In genomic region chr11:116533186-116533825, GRCh38 we compare ENCODE assay signal across 20 cellular contexts.
DNase-seq lines count a peak whose midpoint lies in the region; ATAC-seq, FAIRE-seq and TF ChIP-seq lines count a peak whose summit lies in the region.
"Had no signal": no experiment of that assay in that cellular context is flagged by ENCODE, and none has a peak within 500 bp of the region (broad histone marks: within the 10 kb centered on the region; RNA-seq: fewer than 3 reads in every experiment).

No MANE protein-coding gene starts in this region.

- H3K27me3 ChIP-seq in HCT116 (ENCODE audit: insufficient read depth, low read length) (peaks cover 96% of the 10 kb centered on the region), K562 (ENCODE audit: control insufficient read depth in 2 of 2, insufficient read depth in 2 of 2, low read length in 2 of 2) (peaks cover 2 to 56% of the 10 kb centered on the region in 2 experiments; a peak in 3 of 5 replicates), HepG2 (ENCODE audit: control insufficient read depth in 1 of 2, insufficient read depth in 2 of 2, low read length in 2 of 2) (peaks cover 0 to 2% of the 10 kb centered on the region in 2 experiments; a peak in 2 of 5 replicates), sigmoid colon (peaks cover 0 to 17% (median 0%) of the 10 kb centered on the region in 3 donors)
- H3K27me3 ChIP-seq: Peyer's patch had no signal

- H3K9me2 ChIP-seq in HCT116 (ENCODE audit: insufficient read depth) = no peaks in the 10 kb centered on the region

- RAD21 ChIA-PET in HCT116 (lab: Charles Lee; ENCODE audit: low non-redundant PET in 1 of 2, low total read pairs in 2 of 2, uncharacterized antibody in 2 of 2, unreplicated experiment in 2 of 2) = no interaction called here

- TF ChIP-seq CTCF in HCT116 (IDR thresholded peaks at IDR 0.05 in 2 of 3, conservative IDR thresholded peaks at IDR 0.05 in 1 of 3; ENCODE audit: borderline replicate concordance in 1 of 3, insufficient read depth in 1 of 3, low read depth in 2 of 3, low read length in 2 of 3) = peak in 2 of 3 experiments; percentile 5 to 19; a peak in 2 of 6 replicates
- 0 out of 6 replicates have a peak, but pooled peaks of 2 of the 3 experiments have one; percentile 14 to 15 for TF ChIP-seq CTCF in K562 (IDR thresholded peaks at IDR 0.05 in 2 of 3, conservative IDR thresholded peaks at IDR 0.05 in 1 of 3; ENCODE audit: insufficient read depth in 2 of 3, low read depth in 1 of 3, low read length in 3 of 3)
- TF ChIP-seq CTCF in HepG2 (CRISPR knock-in tag; IDR thresholded peaks at IDR 0.05) = no peak
- no peak for TF ChIP-seq CTCF in sigmoid colon (IDR thresholded peaks at IDR 0.05)

- no peaks in the 10 kb centered on the region for H3K79me2 ChIP-seq in HCT116 (ENCODE audit: insufficient read depth, low read length)
- H3K79me2 ChIP-seq in K562 (ENCODE audit: control insufficient read depth, insufficient read depth, low read length) = no peaks in the 10 kb centered on the region
- no peaks in the 10 kb centered on the region for H3K79me2 ChIP-seq in HepG2 (ENCODE audit: insufficient read depth, low read length)

- H2AFZ ChIP-seq in HCT116 (ENCODE audit: low read depth, low read length, poor library complexity, severe bottlenecking) (no peak overlapping the region), K562 (ENCODE audit: low read depth, low read length) (no peak overlapping the region), HepG2 (ENCODE audit: low read length) (no peak overlapping the region)

- H4K20me1 ChIP-seq in HCT116 (ENCODE audit: insufficient read depth) = no peaks in the 10 kb centered on the region
- no peaks in the 10 kb centered on the region for H4K20me1 ChIP-seq in K562 (replicated peaks; ENCODE audit: control insufficient read depth, insufficient read depth, low read length)
- no peaks in the 10 kb centered on the region for H4K20me1 ChIP-seq in HepG2 (ENCODE audit: insufficient read depth, low read length)

- no peak overlapping the region for H3K27ac ChIP-seq in HCT116 (ENCODE audit: low read depth, low read length)
- no peak overlapping the region for H3K27ac ChIP-seq in K562 (ENCODE audit: extremely low read depth, low read depth, low read length)
- no peak overlapping the region for H3K27ac ChIP-seq in HepG2 (ENCODE audit: extremely low read length, insufficient read depth, low read length)
- H3K27ac ChIP-seq in sigmoid colon = no peak overlapping the region
- H3K27ac ChIP-seq: lower lobe of right lung, Peyer's patch, prostate gland had no signal

- H3K36me3 ChIP-seq in HCT116 (ENCODE audit: control insufficient read depth in 1 of 2, insufficient read depth in 2 of 2, low read length in 2 of 2) (no peaks in the 10 kb centered on the region), K562 (ENCODE audit: control insufficient read depth, insufficient read depth, low read length) (no peaks in the 10 kb centered on the region), HepG2 (replicated peaks in 1 of 2; ENCODE audit: control insufficient read depth in 1 of 2, insufficient read depth in 2 of 2, low read length in 2 of 2) (no peaks in the 10 kb centered on the region), sigmoid colon (no peaks in the 10 kb centered on the region)
- H3K36me3 ChIP-seq: lower lobe of right lung, Peyer's patch, prostate gland had no signal

- 0 out of 2 replicates have a peak, but pooled peaks have one; percentile 17 for TF ChIP-seq RAD21 in HCT116 (IDR thresholded peaks at IDR 0.05; ENCODE audit: low read depth)
- no peak for TF ChIP-seq RAD21 in K562 (CRISPR knock-in tag; conservative IDR thresholded peaks at IDR 0.05 in 1 of 2, IDR thresholded peaks at IDR 0.05 in 1 of 2)
- TF ChIP-seq RAD21 in HepG2 (CRISPR knock-in tag; IDR thresholded peaks at IDR 0.05) = no peak

- H3K4me1 ChIP-seq in HCT116 (ENCODE audit: control insufficient read depth in 1 of 2, insufficient read depth in 2 of 2, low read length in 2 of 2) (no peaks in the 10 kb centered on the region), K562 (replicated peaks in 1 of 2; ENCODE audit: control insufficient read depth in 2 of 2, insufficient read depth in 2 of 2, low read length in 2 of 2) (no peaks in the 10 kb centered on the region; a peak in 1 of 5 replicates), HepG2 (ENCODE audit: insufficient read depth, low read length) (no peaks in the 10 kb centered on the region), sigmoid colon (no peaks in the 10 kb centered on the region)
- H3K4me1 ChIP-seq: lower lobe of right lung, Peyer's patch, prostate gland had no signal

- 0% methylated on average over 10 of the region's 11 CpGs for WGBS in K562 (ENCODE audit: insufficient coverage, low coverage, missing lambda C conversion rate)
- 62% methylated on average over 4 of the region's 11 CpGs for WGBS in HepG2 (ENCODE audit: low lambda C conversion rate)
- WGBS in sigmoid colon, 2 donors = 56% methylated on average over 11 of the region's 11 CpGs

- H3K4me3 ChIP-seq in HCT116 (replicated peaks in 1 of 2; ENCODE audit: low read depth in 1 of 2, low read length in 2 of 2) = no peak overlapping the region
- H3K4me3 ChIP-seq in K562 = no peak overlapping the region
- no peak overlapping the region for H3K4me3 ChIP-seq in HepG2 (replicated peaks in 1 of 3; ENCODE audit: insufficient read depth in 1 of 3, low read depth in 2 of 3, low read length in 3 of 3)
- H3K4me3 ChIP-seq in sigmoid colon = no peak overlapping the region
- H3K4me3 ChIP-seq: lower lobe of right lung, Peyer's patch, prostate gland, smooth muscle cell had no signal

- in situ Hi-C loops in K562 (cut with MboI) = no loop called here
- in situ Hi-C loops in HepG2 (cut with HindIII; ENCODE audit: extremely low pct_ligation_motif_present, low pct_unique_long_range_greater_than_20kb) = no loop called here

- FAIRE-seq in K562 (lab: Jason Lieb, UNC) (no peak), HepG2 (lab: Jason Lieb, UNC) (no peak)
- FAIRE-seq: GM19239 had no signal

- POLR2A ChIA-PET in HCT116 (lab: Charles Lee) = no interaction called here
- POLR2A ChIA-PET in K562 (lab: Yijun Ruan, JAX) = no interaction called here
- POLR2A ChIA-PET in HepG2 (lab: Yijun Ruan, JAX) = no interaction called here

- intact Hi-C loops in HCT116 (cut with micrococcal nuclease) (no loop called here), K562 (cut with micrococcal nuclease) (no loop called here), HepG2 (cut with micrococcal nuclease; ENCODE audit: unreplicated experiment) (no loop called here), sigmoid colon (cut with DNase I) (no loop called here)

- CTCF ChIA-PET in HCT116 (lab: Charles Lee) = no interaction called here
- CTCF ChIA-PET in K562 (lab: Yijun Ruan, JAX; ENCODE audit: low intra/inter-chr PET ratio) = no interaction called here
- CTCF ChIA-PET in HepG2 (lab: Yijun Ruan, JAX; ENCODE audit: low intra/inter-chr PET ratio, low total read pairs) = no interaction called here

- DNase-seq in HCT116 (ENCODE audit: low read depth, low spot score) = no peak
- DNase-seq in K562 (ENCODE audit: extremely low read depth in 1 of 4, low spot score in 3 of 4) = peak in 1 of 4 experiments; percentile 21
- DNase-seq in HepG2 (ENCODE audit: low spot score) = no peak
- peak; percentile 37 for DNase-seq in sigmoid colon
- no peak for DNase-seq in stimulated activated CD8-positive, alpha-beta memory T cell treated with anti-CD3 and anti-CD28 coated beads, Interleukin-4, amount 100 ng/mL, for 48 hours
- DNase-seq in NOMO-1 treated with dmso at 0.1 percent for 144 hours (lab: John Stamatoyannopoulos, UW; ENCODE audit: unreplicated experiment) = no peak
- DNase-seq: activated CD4-positive, alpha-beta T cell treated with anti-CD3 and anti-CD28 coated beads, Interleukin-2, amount 10 ng/mL, durations not matched to agents 24 days and 14 days; activated gamma-delta T cell treated with Interleukin-2 at 50 U/mL for 16 hours; effector memory CD8-positive, alpha-beta T cell; GOT3; immature natural killer cell; lower lobe of right lung; NCI-H1436 treated with DMSO at 0.1 percent for 48 hours; stimulated activated CD4-positive, alpha-beta T cell treated with anti-CD3 and anti-CD28 coated beads, Interleukin-4, amount 100 ng/mL, for 1 hour had no signal

- H3K9ac ChIP-seq in HCT116 (ENCODE audit: low read length) (no peak overlapping the region), K562 (ENCODE audit: insufficient read depth in 1 of 2, low read depth in 2 of 2, low read length in 2 of 2) (no peak overlapping the region), HepG2 (ENCODE audit: insufficient read depth, low read depth, low read length) (no peak overlapping the region)

- ATAC-seq in HCT116 (no peak), K562 (no peak), HepG2 (no peak), GM21381 (IDR thresholded peaks at IDR 0.05; ENCODE audit: unreplicated experiment) (no peak), GM18502 (IDR thresholded peaks at IDR 0.05; ENCODE audit: poor library complexity, unreplicated experiment) (no peak)
- ATAC-seq: effector memory CD8-positive, alpha-beta T cell; lower lobe of right lung had no signal

- no peaks in the 10 kb centered on the region for H3K9me1 ChIP-seq in K562 (ENCODE audit: control insufficient read depth, insufficient read depth, low read length)

- BruUV-seq in HCT116 (replicated peaks; lab: Mats Ljungman, UMichigan) = no TSS peak
- BruUV-seq in K562 (replicated peaks; lab: Mats Ljungman, UMichigan) = no TSS peak
- no TSS peak for BruUV-seq in HepG2 (replicated peaks; lab: Mats Ljungman, UMichigan)

- H3K9me3 ChIP-seq in HCT116 (ENCODE audit: control insufficient read depth in 1 of 2, insufficient read depth in 1 of 2, low read depth in 1 of 2, low read length in 2 of 2) (0 out of 4 replicates have a peak, but pooled peaks cover 0 to 4% of the 10 kb centered on the region in 2 experiments), K562 (replicated peaks; ENCODE audit: control insufficient read depth, insufficient read depth, low read depth, low read length) (no peaks in the 10 kb centered on the region), HepG2 (ENCODE audit: low read length) (no peaks in the 10 kb centered on the region), sigmoid colon (peaks cover 0 to 6% (median 0%) of the 10 kb centered on the region in 4 donors)
- H3K9me3 ChIP-seq: lower lobe of right lung, Peyer's patch, prostate gland had no signal

- H3K4me2 ChIP-seq in HCT116 (ENCODE audit: low read length) (no peak overlapping the region), K562 (ENCODE audit: insufficient read depth, low read length) (no peak overlapping the region), HepG2 (ENCODE audit: low read depth, low read length) (no peak overlapping the region)
- H3K4me2 ChIP-seq: smooth muscle cell had no signal

- TF ChIP-seq POLR2A in HCT116 (IDR thresholded peaks at IDR 0.05; ENCODE audit: borderline replicate concordance, extremely low read depth, insufficient read depth, insufficient read length) (no peak), K562 (conservative IDR thresholded peaks at IDR 0.05) (no peak), HepG2 (IDR thresholded peaks at IDR 0.05; ENCODE audit: insufficient read depth in 1 of 2, low read depth in 2 of 2, low read length in 2 of 2) (no peak), sigmoid colon (IDR thresholded peaks at IDR 0.05) (no peak)

- TF ChIP-seq EP300 in K562 (IDR thresholded peaks at IDR 0.05; ENCODE audit: low read length) = no peak
- TF ChIP-seq EP300 in HepG2 (IDR thresholded peaks at IDR 0.05; ENCODE audit: low read depth in 2 of 2, low read length in 2 of 2) = no peak
- no peak for TF ChIP-seq EP300 in HepG2 (CRISPR knock-in tag; IDR thresholded peaks at IDR 0.05; ENCODE audit: borderline replicate concordance)
- TF ChIP-seq EP300 in sigmoid colon (IDR thresholded peaks at IDR 0.05) = no peak

Comparison
In these comparisons a context has a peak if more than half of its experiments do, and no peak if none do; other contexts are left out.
1. CTCF ChIP-seq: peak in HCT116 (2 of 3) and K562 (2 of 3); none in HepG2 (single experiment) and sigmoid colon (0 of 4).